Comparison of ENCODE assay signal across 9 cellular contexts in genomic region chr1:9691108-9691445, GRCh38. TPM values are rescaled to one million over a fixed set of nuclear protein-coding genes. Genes with fewer than 3 reads are reported as not detected.
DNase-seq lines count a peak whose midpoint lies in the region; ATAC-seq, FAIRE-seq and TF ChIP-seq lines count a peak whose summit lies in the region.
"Had no signal": no experiment of that assay in that cellular context is flagged by ENCODE, and none has a peak within 500 bp of the region (broad histone marks: within the 10 kb centered on the region; RNA-seq: fewer than 3 reads in every experiment).

No MANE protein-coding gene starts in this region.

- H3K27me3 ChIP-seq in RWPE2 (ENCODE audit: insufficient read depth, poor library complexity, severe bottlenecking) (no peaks in the 10 kb centered on the region), H1 (replicated peaks in 1 of 4; ENCODE audit: control insufficient read depth in 3 of 4, extremely low read depth in 1 of 4, insufficient read depth in 3 of 4, low read length in 3 of 4) (peaks cover 0 to 13% (median 11%) of the 10 kb centered on the region in 4 experiments; a peak in 6 of 7 replicates), skeletal muscle satellite cell (ENCODE audit: control insufficient read depth, insufficient read depth, low read length) (no peaks in the 10 kb centered on the region), Peyer's patch (no peaks in the 10 kb centered on the region), BE2C (peaks cover 28% of the 10 kb centered on the region)

- H2AK5ac ChIP-seq in H1 (ENCODE audit: low read depth, low read length) = 0 out of 2 replicates have a peak overlapping the region, but pooled peaks have one; percentile 9

- H3K9me3 ChIP-seq in RWPE2 (ENCODE audit: severe bottlenecking) (no peaks in the 10 kb centered on the region), H1 (ENCODE audit: insufficient read depth in 2 of 2, low read depth in 1 of 2, low read length in 1 of 2) (no peaks in the 10 kb centered on the region), skeletal muscle satellite cell (replicated peaks; ENCODE audit: low read length) (no peaks in the 10 kb centered on the region), Peyer's patch (peaks cover 0 to 4% (median 0%) of the 10 kb centered on the region in 4 donors), BE2C (no peaks in the 10 kb centered on the region)

- H2BK12ac ChIP-seq in H1 (ENCODE audit: low read depth, low read length) = no peak overlapping the region

- H3K79me2 ChIP-seq in H1 (ENCODE audit: control insufficient read depth in 1 of 2, insufficient read depth in 2 of 2, low read length in 2 of 2) = no peaks in the 10 kb centered on the region

- H2BK120ac ChIP-seq in H1 (replicated peaks; ENCODE audit: low read depth, low read length) = no peak overlapping the region

- H3K4me3 ChIP-seq in RWPE2 (ENCODE audit: severe bottlenecking) (no peak overlapping the region), H1 (ENCODE audit: extremely low read depth in 1 of 4, insufficient read depth in 2 of 4, low read depth in 3 of 4, low read length in 4 of 4) (peak overlapping the region in 1 of 4 experiments; percentile 81; a peak in 1 of 8 replicates), skeletal muscle satellite cell (ENCODE audit: low read length) (no peak overlapping the region), Peyer's patch (no peak overlapping the region), BE2C (ENCODE audit: low read depth, low read length) (no peak overlapping the region)

- peaks cover 71% of the 10 kb centered on the region for H3K4me1 Mint-ChIP-seq in activated T-cell treated with anti-CD3 and anti-CD28 coated beads, Interleukin-2, amount 50 U/mL, for 24 hours (ENCODE audit: low read depth)

- TF ChIP-seq EP300 in H1 (IDR thresholded peaks at IDR 0.05; ENCODE audit: borderline replicate concordance in 1 of 2, low read depth in 2 of 2, low read length in 2 of 2) = no peak

- H3K4me3 Mint-ChIP-seq in activated T-cell treated with anti-CD3 and anti-CD28 coated beads, Interleukin-2, amount 50 U/mL, for 24 hours = peak overlapping the region; percentile 82

- no peak overlapping the region for H2BK5ac ChIP-seq in H1 (ENCODE audit: low read depth, low read length)

- H3K14ac ChIP-seq in H1 (ENCODE audit: insufficient read length) = no peak overlapping the region

- no peak overlapping the region for H4K5ac ChIP-seq in H1 (ENCODE audit: insufficient read length, low read depth, low read length)

- TF ChIP-seq POLR2A in H1 (IDR thresholded peaks at IDR 0.05; ENCODE audit: control extremely low read depth in 1 of 2, low read depth in 2 of 2, low read length in 2 of 2) (no peak), Peyer's patch (IDR thresholded peaks at IDR 0.05) (no peak)

- H3K18ac ChIP-seq in H1 (ENCODE audit: extremely low read depth, low read length) = no peak overlapping the region; the same call in 1 of the 2 replicates

- 87% methylated on average over 6 of the region's 6 CpGs; no CpG with 5 or more reads in 1 of the 2 experiments for WGBS in H1 (ENCODE audit: extremely low coverage in 1 of 2, insufficient coverage in 1 of 2, insufficient read length in 1 of 2, insufficient replicate concordance in 2 of 2, low coverage in 1 of 2, low lambda C conversion rate in 2 of 2, missing lambda C conversion rate in 1 of 2), 2 experiments

- H2BK15ac ChIP-seq in H1 (ENCODE audit: low read length) = no peak overlapping the region

- H3K9ac ChIP-seq in H1 (replicated peaks in 1 of 4; ENCODE audit: extremely low read depth in 1 of 4, low read depth in 3 of 4, low read length in 3 of 4) = no peak overlapping the region
- no peak overlapping the region for H3K9ac ChIP-seq in skeletal muscle satellite cell (ENCODE audit: low read depth, low read length)

- no peak for ATAC-seq in RWPE2 (ENCODE audit: low read depth)

- peaks cover 25% of the 10 kb centered on the region for H3K23me2 ChIP-seq in H1 (ENCODE audit: low read depth, low read length)

- no peaks in the 10 kb centered on the region for H4K20me1 ChIP-seq in H1 (replicated peaks in 1 of 2; ENCODE audit: control insufficient read depth in 1 of 2, insufficient read depth in 2 of 2, low read length in 2 of 2)

- no peak for DNase-seq in activated T-cell treated with anti-CD3 and anti-CD28 coated beads, Interleukin-2, amount 50 U/mL, for 24 hours
- no peak for DNase-seq in activated T-cell treated with anti-CD3 and anti-CD28 coated beads for 4 hours
- no peak for DNase-seq in RWPE2 (ENCODE audit: low spot score)
- no peak for DNase-seq in H1 (ENCODE audit: low read depth in 1 of 2, low spot score in 2 of 2)
- no peak for DNase-seq in Peyer's patch
- DNase-seq in activated gamma-delta T cell treated with Interleukin-2 at 50 U/mL for 16 hours = no peak
- no peak for DNase-seq in BE2C
- DNase-seq: NCI-H526 treated with DMSO at 0.1 percent for 48 hours had no signal

- TF ChIP-seq RAD21 in H1 (IDR thresholded peaks at IDR 0.05 in 1 of 2, conservative IDR thresholded peaks at IDR 0.05 in 1 of 2; ENCODE audit: low read depth in 2 of 2, low read length in 2 of 2) = no peak

- no peak overlapping the region; the same call in 1 of the 2 replicates for H2BK20ac ChIP-seq in H1 (ENCODE audit: low read length)

- H3K4me1 ChIP-seq in RWPE2 (ENCODE audit: insufficient read depth, poor library complexity, severe bottlenecking) (peaks cover 27% of the 10 kb centered on the region), H1 (replicated peaks in 1 of 4; ENCODE audit: control insufficient read depth in 3 of 4, insufficient read depth in 4 of 4, low read length in 3 of 4) (peaks cover 5 to 24% (median 15%) of the 10 kb centered on the region in 4 experiments), skeletal muscle satellite cell (ENCODE audit: control insufficient read depth, insufficient read depth, low read length) (peaks cover 45% of the 10 kb centered on the region), Peyer's patch (peaks cover 6 to 39% (median 23%) of the 10 kb centered on the region in 4 donors), BE2C (no peaks in the 10 kb centered on the region)

- H4K91ac ChIP-seq in H1 (replicated peaks; ENCODE audit: insufficient read length, low read length) = no peak overlapping the region

- CTCF ChIA-PET in H1 (lab: Charles Lee; ENCODE audit: partially characterized antibody) = interaction anchor here (0.6 to 7.3 kb wide), 10 partner anchors 12 to 214 kb away, joined by 3 to 49 read pairs (median 8); no protein-coding TSS in a partner anchor

- TF ChIP-seq CTCF in RWPE2 (IDR thresholded peaks at IDR 0.05; ENCODE audit: poor library complexity, severe bottlenecking) = no peak
- TF ChIP-seq CTCF in H1 (IDR thresholded peaks at IDR 0.05; ENCODE audit: control extremely low read depth in 1 of 3, insufficient read depth in 1 of 3, low read depth in 1 of 3, low read length in 3 of 3) = no peak
- no peak for TF ChIP-seq CTCF in Peyer's patch (IDR thresholded peaks at IDR 0.05)
- no peak for TF ChIP-seq CTCF in BE2C (IDR thresholded peaks at IDR 0.05; ENCODE audit: low read depth, low read length)

- H3K27me3 Mint-ChIP-seq in activated T-cell treated with anti-CD3 and anti-CD28 coated beads, Interleukin-2, amount 50 U/mL, for 24 hours = no peaks in the 10 kb centered on the region

- H3K4me2 ChIP-seq in H1 (ENCODE audit: insufficient read depth in 1 of 2, low read depth in 2 of 2, low read length in 2 of 2) (peak overlapping the region; percentile 86 to 98; a peak in 3 of 4 replicates), skeletal muscle satellite cell (ENCODE audit: low read length) (peak overlapping the region; percentile 99)

- no peak overlapping the region for H3K56ac ChIP-seq in H1 (replicated peaks; ENCODE audit: insufficient read length, low read depth, low read length)

- H3K4ac ChIP-seq in H1 (replicated peaks; ENCODE audit: insufficient read length, low read depth, low read length) = no peak overlapping the region

- H3K27ac Mint-ChIP-seq in activated T-cell treated with anti-CD3 and anti-CD28 coated beads, Interleukin-2, amount 50 U/mL, for 24 hours = peak overlapping the region; percentile 91

- H3K27ac ChIP-seq in RWPE2 (ENCODE audit: poor library complexity, severe bottlenecking) (peak overlapping the region; percentile 68), H1 (ENCODE audit: low read depth, low read length) (no peak overlapping the region), Peyer's patch (no peak overlapping the region)

- H3K79me1 ChIP-seq in H1 (ENCODE audit: low read depth, low read length) = no peaks in the 10 kb centered on the region

- no peaks in the 10 kb centered on the region for H3K9me3 Mint-ChIP-seq in activated T-cell treated with anti-CD3 and anti-CD28 coated beads, Interleukin-2, amount 50 U/mL, for 24 hours

- H3K36me3 ChIP-seq in RWPE2 (ENCODE audit: low read depth) = no peaks in the 10 kb centered on the region
- no peaks in the 10 kb centered on the region for H3K36me3 ChIP-seq in H1 (ENCODE audit: control insufficient read depth in 2 of 4, insufficient read depth in 4 of 4, low read length in 3 of 4)
- no peaks in the 10 kb centered on the region for H3K36me3 ChIP-seq in skeletal muscle satellite cell (ENCODE audit: insufficient read depth, low read length)
- H3K36me3 ChIP-seq in Peyer's patch = no peaks in the 10 kb centered on the region
- no peaks in the 10 kb centered on the region for H3K36me3 ChIP-seq in BE2C

- H2AFZ ChIP-seq in H1 (ENCODE audit: low read length) = no peak overlapping the region

- peak; percentile 7 for FAIRE-seq in H1 (lab: Jason Lieb, UNC)

- H3K36me3 Mint-ChIP-seq in activated T-cell treated with anti-CD3 and anti-CD28 coated beads, Interleukin-2, amount 50 U/mL, for 24 hours (ENCODE audit: low read depth) = peaks cover 63% of the 10 kb centered on the region

- POLR2A ChIA-PET in H1 (lab: Charles Lee; ENCODE audit: partially characterized antibody) = interaction anchor here (0.7 to 2.3 kb wide), 5 partner anchors 12 to 412 kb away, joined by 3 to 8 read pairs (median 4); no protein-coding TSS in a partner anchor

- H3K23ac ChIP-seq in H1 (ENCODE audit: insufficient read length) = no peak overlapping the region

- H4K8ac ChIP-seq in H1 (ENCODE audit: extremely low read depth, insufficient read depth, low read length) = no peak overlapping the region

TF ChIP-seq in H1, 55 proteins besides CTCF, POLR2A, EP300 and RAD21 (continues in another document):
- TF ChIP-seq GABPA (IDR thresholded peaks at IDR 0.05; ENCODE audit: borderline replicate concordance, insufficient read depth, low read length) = no peak
- no peak for TF ChIP-seq PHF8 (conservative IDR thresholded peaks at IDR 0.05; ENCODE audit: low read depth, low read length)

RNA-seq across cellular contexts. Expression of gene PIK3CD, which starts 39.5 kb away (rescaled TPM):
- total RNA-seq in H1 (2021; fragmentation: NEBNext Ultra II Directional; extraction: Animal tissue kit (Norgen Biotek cat#: 25700)) = 24.1 and 24.8 TPM in 2 replicates
- 20.6 and 28.8 TPM in 2 replicates for polyA plus RNA-seq in H1 (2011; rRNA removed)
- polyA plus RNA-seq in H1 (2011; cell fraction: cytosol; rRNA removed) = 18.1 TPM
- 46.9 TPM for polyA plus RNA-seq in H1 (2011; cell fraction: nucleus; rRNA removed)
- polyA plus RNA-seq in H1 (2012, experiment 1 of 2) = 20.8 to 23.7 TPM (median 22.1 TPM) in 4 replicates
- 14.9 TPM for polyA plus RNA-seq in H1 (2012, experiment 2 of 2)
- 6.2 TPM for polyA plus RNA-seq in H1 (2013, experiment 1 of 2)
- polyA plus RNA-seq in H1 (2013, experiment 2 of 2) = 5.9 TPM
- 23.1 and 25.3 TPM in 2 replicates for polyA minus RNA-seq in H1 (2011; rRNA and poly(A)+ RNA removed)
- polyA minus RNA-seq in H1 (2011; cell fraction: cytosol; rRNA and poly(A)+ RNA removed) = 17.4 TPM
- polyA minus RNA-seq in H1 (2011; cell fraction: nucleus; rRNA and poly(A)+ RNA removed) = 26.4 TPM
- total RNA-seq in skeletal muscle satellite cell (2012; rRNA removed) = 5.0 and 6.6 TPM in 2 replicates
- total RNA-seq in Peyer's patch = 10 to 100 TPM in 2 of 4 donors, 1 to 10 TPM in 2; 2.8 to 34.7 (median 7.6) TPM
- not detected for polyA plus RNA-seq in BE2C (2012; ENCODE audit: insufficient read depth, insufficient read length, low read depth)
